In genomic region chr2:70871398-70872211, GRCh38 we compare ENCODE assay signal across 8 cellular contexts. TPM values are rescaled to one million over a fixed set of nuclear protein-coding genes. Genes with fewer than 3 reads are reported as not detected.
DNase-seq lines count a peak whose midpoint lies in the region; ATAC-seq and TF ChIP-seq lines count a peak whose summit lies in the region.

No MANE protein-coding gene starts in this region.

- H3K36me3 Mint-ChIP-seq in neural crest cell (ENCODE audit: low read depth) = no peaks in the 10 kb centered on the region

- DNase-seq in RWPE1 (ENCODE audit: low spot score) = peak; percentile 78
- peak; percentile 57 for DNase-seq in activated T-helper 1 cell treated with Interleukin-2 at 50 U/mL for 16 hours (ENCODE audit: low read depth)
- DNase-seq in fibroblast of gingiva (ENCODE audit: low read depth) = peak; percentile 65
- DNase-seq in neural crest cell (ENCODE audit: low read depth, low spot score) = peak; percentile 97
- peak; percentile 89 for DNase-seq in stimulated activated naive CD8-positive, alpha-beta T cell treated with anti-CD3 and anti-CD28 coated beads, Interleukin-15, Interleukin-2, amounts not matched to agents 100 U/mL and 50 U/mL, for 24 hours

- ATAC-seq in GM21515 (IDR thresholded peaks at IDR 0.05; ENCODE audit: unreplicated experiment) = peak; percentile 83
- ATAC-seq in stimulated activated naive CD8-positive, alpha-beta T cell treated with anti-CD3 and anti-CD28 coated beads, Interleukin-15, Interleukin-2, amounts not matched to agents 100 U/mL and 50 U/mL, for 24 hours = peak; percentile 82

- H3K4me2 ChIP-seq in Loucy (ENCODE audit: low read depth, low read length, poor library complexity, severe bottlenecking) = peak overlapping the region; percentile 67

- no peaks in the 10 kb centered on the region for H3K79me2 ChIP-seq in Loucy (ENCODE audit: insufficient read depth, low read length)

- CTCF ChIA-PET in RWPE1 (lab: Yijun Ruan, JAX) = interaction anchor here (0.6 to 5.1 kb wide), 28 partner anchors 9 to 556 kb away, joined by 3 to 44 read pairs (median 5); partner anchors contain the start of genes FIGLA, MCEE and MPHOSPH10

- H3K9me3 ChIP-seq in Loucy (ENCODE audit: insufficient read depth, low read depth, low read length) = no peaks in the 10 kb centered on the region

- H3K4me1 ChIP-seq in Loucy (ENCODE audit: insufficient read depth, low read length, poor library complexity, severe bottlenecking) = peaks cover 3% of the 10 kb centered on the region

- POLR2A ChIA-PET in RWPE1 (lab: Yijun Ruan, JAX; ENCODE audit: low non-redundant PET) = no interaction called here

- H3K9ac ChIP-seq in Loucy (ENCODE audit: low read depth, low read length, poor library complexity, severe bottlenecking) = no peak overlapping the region

- H3K27ac ChIP-seq in C4-2B = no peak overlapping the region
- H3K27ac ChIP-seq in RWPE1 = no peak overlapping the region

- no peaks in the 10 kb centered on the region for H3K36me3 ChIP-seq in Loucy (ENCODE audit: insufficient read depth, low read length)

- peaks cover 70% of the 10 kb centered on the region for H3K27me3 Mint-ChIP-seq in neural crest cell (ENCODE audit: low read depth)

- H3K4me3 Mint-ChIP-seq in neural crest cell = no peak overlapping the region

- peak overlapping the region; percentile 54 for H3K4me3 ChIP-seq in Loucy (ENCODE audit: low read length, poor library complexity, severe bottlenecking)

- no peaks in the 10 kb centered on the region for H3K9me2 ChIP-seq in Loucy (replicated peaks; ENCODE audit: low read depth, low read length)

- no peak overlapping the region for H3K27ac Mint-ChIP-seq in neural crest cell (ENCODE audit: unreplicated experiment)

- TF ChIP-seq CTCF in C4-2B (conservative IDR thresholded peaks at IDR 0.05) = peak; percentile 83
- peak; percentile 91 for TF ChIP-seq CTCF in Loucy (conservative IDR thresholded peaks at IDR 0.05; ENCODE audit: low read length)
- peak; percentile 88 for TF ChIP-seq CTCF in RWPE1 (conservative IDR thresholded peaks at IDR 0.05; ENCODE audit: low read depth)
- peak; percentile 96 for TF ChIP-seq CTCF in neural crest cell (conservative IDR thresholded peaks at IDR 0.05)

- H3K27me3 ChIP-seq in Loucy (ENCODE audit: insufficient read depth, low read length, poor library complexity, severe bottlenecking) = no peaks in the 10 kb centered on the region

- H4K20me1 ChIP-seq in Loucy (ENCODE audit: insufficient read depth, low read length, poor library complexity, severe bottlenecking) = no peaks in the 10 kb centered on the region

- peak overlapping the region; percentile 81 for H2AFZ ChIP-seq in Loucy (ENCODE audit: low read length)

- no peaks in the 10 kb centered on the region for H3F3A ChIP-seq in Loucy (ENCODE audit: low read depth)

- H3K4me1 Mint-ChIP-seq in neural crest cell = no peaks in the 10 kb centered on the region

- H3K9me3 Mint-ChIP-seq in neural crest cell = no peaks in the 10 kb centered on the region

RNA-seq across cellular contexts. Expression of gene VAX2, which starts 28.8 kb away (rescaled TPM):
- total RNA-seq in neural crest cell = 6.3 and 8.6 TPM in 2 replicates

RNA-seq across cellular contexts. Expression of gene CD207, which starts 36.0 kb away (rescaled TPM):
- total RNA-seq in neural crest cell = not detected in 2 replicates

RNA-seq across cellular contexts. Expression of gene CLEC4F, which starts 51.2 kb away (rescaled TPM):
- total RNA-seq in neural crest cell = not detected in 2 replicates
